In genomic region chr12:52070243-52070925, GRCh38 we compare ENCODE assay signal across 9 cellular contexts. TPM values are rescaled to one million over a fixed set of nuclear protein-coding genes. Genes with fewer than 3 reads are reported as not detected.
DNase-seq lines count a peak whose midpoint lies in the region; ATAC-seq and TF ChIP-seq lines count a peak whose summit lies in the region.
"Had no signal": no experiment of that assay in that cellular context is flagged by ENCODE, and none has a peak within 500 bp of the region (broad histone marks: within the 10 kb centered on the region; RNA-seq: fewer than 3 reads in every experiment).

No MANE protein-coding gene starts in this region.

- no peak for TF ChIP-seq POLR2A in gastroesophageal sphincter (IDR thresholded peaks at IDR 0.05)

- no peaks in the 10 kb centered on the region for H3K9me3 ChIP-seq in gastroesophageal sphincter

- peak overlapping the region; percentile 76 to 95 for H3K4me3 ChIP-seq in gastroesophageal sphincter

- CTCF ChIA-PET in activated CD4-positive, alpha-beta T cell treated with anti-CD3 and anti-CD28 coated beads for 36 hours (lab: Charles Lee): interaction anchor here (0.6 to 11.6 kb wide), 13 partner anchors 8 to 1985 kb away, joined by 3 to 253 read pairs (median 4); partner anchors contain the start of genes NR4A1 and SMARCD1

- H3K27ac ChIP-seq in VCaP: peak overlapping the region; percentile 96
- H3K27ac ChIP-seq in gastroesophageal sphincter: peak overlapping the region; percentile 81 to 94 (median 91)

- H3K9me3 Mint-ChIP-seq in activated CD4-positive, alpha-beta T cell treated with anti-CD3 and anti-CD28 coated beads for 36 hours (ENCODE audit: low read depth): no peaks in the 10 kb centered on the region
- H3K9me3 Mint-ChIP-seq in stimulated activated effector memory CD8-positive, alpha-beta T cell treated with anti-CD3 and anti-CD28 coated beads, Interleukin-12 subunit alpha, Interleukin-12 subunit beta, amount 100 ng/mL, for 72 hours: no peaks in the 10 kb centered on the region

- H3K27ac Mint-ChIP-seq in activated CD4-positive, alpha-beta T cell treated with anti-CD3 and anti-CD28 coated beads for 36 hours: peak overlapping the region; percentile 99
- H3K27ac Mint-ChIP-seq in stimulated activated effector memory CD8-positive, alpha-beta T cell treated with anti-CD3 and anti-CD28 coated beads, Interleukin-12 subunit alpha, Interleukin-12 subunit beta, amount 100 ng/mL, for 72 hours: peak overlapping the region; percentile 100

- TF ChIP-seq CTCF in VCaP (conservative IDR thresholded peaks at IDR 0.05) (no peak), gastroesophageal sphincter (IDR thresholded peaks at IDR 0.05) (no peak)

- H3K4me1 Mint-ChIP-seq in activated CD4-positive, alpha-beta T cell treated with anti-CD3 and anti-CD28 coated beads for 36 hours: peaks cover 56% of the 10 kb centered on the region
- peaks cover 67% of the 10 kb centered on the region for H3K4me1 Mint-ChIP-seq in stimulated activated effector memory CD8-positive, alpha-beta T cell treated with anti-CD3 and anti-CD28 coated beads, Interleukin-12 subunit alpha, Interleukin-12 subunit beta, amount 100 ng/mL, for 72 hours

- no peaks in the 10 kb centered on the region for H3K27me3 Mint-ChIP-seq in activated CD4-positive, alpha-beta T cell treated with anti-CD3 and anti-CD28 coated beads for 36 hours

- no peak for TF ChIP-seq EP300 in gastroesophageal sphincter (IDR thresholded peaks at IDR 0.05)

- WGBS in gastroesophageal sphincter (ENCODE audit: low coverage in 1 of 2), 2 donors: 15 to 23% methylated on average over 7 of the region's 31 CpGs

- intact Hi-C loops in activated CD4-positive, alpha-beta T cell treated with anti-CD3 and anti-CD28 coated beads for 36 hours (cut with DNase I, micrococcal nuclease): no loop called here

- peaks cover 3 to 60% (median 28%) of the 10 kb centered on the region in 3 donors for H3K4me1 ChIP-seq in gastroesophageal sphincter

- peaks cover 31% of the 10 kb centered on the region for H3K36me3 Mint-ChIP-seq in activated CD4-positive, alpha-beta T cell treated with anti-CD3 and anti-CD28 coated beads for 36 hours (ENCODE audit: low read depth)
- H3K36me3 Mint-ChIP-seq in stimulated activated effector memory CD8-positive, alpha-beta T cell treated with anti-CD3 and anti-CD28 coated beads, Interleukin-12 subunit alpha, Interleukin-12 subunit beta, amount 100 ng/mL, for 72 hours: peaks cover 39% of the 10 kb centered on the region

- H3K36me3 ChIP-seq in gastroesophageal sphincter: peaks cover 0 to 36% of the 10 kb centered on the region in 2 donors

- H3K27me3 ChIP-seq in gastroesophageal sphincter: no peaks in the 10 kb centered on the region

- ATAC-seq in activated CD4-positive, alpha-beta T cell treated with anti-CD3 and anti-CD28 coated beads for 36 hours: no peak
- ATAC-seq in gastroesophageal sphincter (no peak), HG03095 (IDR thresholded peaks at IDR 0.05; ENCODE audit: unreplicated experiment) (no peak), HG03439 (IDR thresholded peaks at IDR 0.05; ENCODE audit: unreplicated experiment) (no peak)
- peak; percentile 0 for ATAC-seq in stimulated activated effector memory CD8-positive, alpha-beta T cell treated with anti-CD3 and anti-CD28 coated beads, Interleukin-12 subunit alpha, Interleukin-12 subunit beta, amount 100 ng/mL, for 72 hours

- POLR2A ChIA-PET in activated CD4-positive, alpha-beta T cell treated with anti-CD3 and anti-CD28 coated beads for 36 hours (lab: Charles Lee): interaction anchor here (0.6 to 1.7 kb wide), 6 partner anchors 11 to 935 kb away, joined by 3 to 10 read pairs (median 5); partner anchors contain the start of gene NR4A1

- no peak for DNase-seq in activated CD4-positive, alpha-beta T cell treated with anti-CD3 and anti-CD28 coated beads for 36 hours
- no peak for DNase-seq in activated CD4-positive, alpha-beta T cell treated with anti-CD3 and anti-CD28 coated beads for 1 hour
- DNase-seq in stimulated activated effector memory CD8-positive, alpha-beta T cell treated with anti-CD3 and anti-CD28 coated beads, Interleukin-12 subunit alpha, Interleukin-12 subunit beta, amount 100 ng/mL, for 72 hours (ENCODE audit: low spot score in 2 of 2): no peak
- DNase-seq in central memory CD4-positive, alpha-beta T cell: no peak

- H3K4me3 Mint-ChIP-seq in activated CD4-positive, alpha-beta T cell treated with anti-CD3 and anti-CD28 coated beads for 36 hours: peak overlapping the region; percentile 99
- H3K4me3 Mint-ChIP-seq in stimulated activated effector memory CD8-positive, alpha-beta T cell treated with anti-CD3 and anti-CD28 coated beads, Interleukin-12 subunit alpha, Interleukin-12 subunit beta, amount 100 ng/mL, for 72 hours: peak overlapping the region; percentile 97

RNA-seq across cellular contexts. Expression of gene ATG101, which starts 0.6 kb away (rescaled TPM):
- 10 to 100 TPM; 24.0 to 30.7 TPM for total RNA-seq in activated CD4-positive, alpha-beta T cell treated with anti-CD3 and anti-CD28 coated beads for 36 hours
- total RNA-seq in gastroesophageal sphincter: 10 to 100 TPM; 36.7 to 60.2 (median 52.6) TPM

RNA-seq across cellular contexts. Expression of gene SMIM41, which starts 9.1 kb away (rescaled TPM):
- not detected for total RNA-seq in activated CD4-positive, alpha-beta T cell treated with anti-CD3 and anti-CD28 coated beads for 36 hours
- total RNA-seq in gastroesophageal sphincter: 10 to 100 TPM in 1 of 4 donors, 1 to 10 TPM in 3; 4.0 to 12.8 (median 4.6) TPM
- total RNA-seq: Daoy had no signal

RNA-seq across cellular contexts. Expression of gene NR4A1, which starts 19.1 kb away (rescaled TPM):
- 10 to 100 TPM; 69.4 to 72.8 TPM for total RNA-seq in activated CD4-positive, alpha-beta T cell treated with anti-CD3 and anti-CD28 coated beads for 36 hours
- 10 to 100 TPM; 29.9 to 67.2 (median 35.2) TPM for total RNA-seq in gastroesophageal sphincter

Comparison
In these comparisons a context has a peak if more than half of its experiments do, and no peak if none do; other contexts are left out.
1. RNA of gene SMIM41, which starts 9.1 kb away (total RNA-seq): 4.0 to 12.8 TPM in gastroesophageal sphincter; not detected in activated CD4-positive, alpha-beta T cell treated with anti-CD3 and anti-CD28 coated beads for 36 hours; every median in the first group is over 4 times any median in the second.